1 cellular context compared by ENCODE assay signal in genomic region chr7:99128076-99128950, GRCh38.
TF ChIP-seq lines count a peak whose summit lies in the region.

No MANE protein-coding gene starts in this region.

TF ChIP-seq in K562, 482 proteins besides CTCF, POLR2A, EP300 and RAD21 (continued from another document and continues in another):
- no peak for TF ChIP-seq CHD7 (IDR thresholded peaks at IDR 0.05; ENCODE audit: low read depth, low read length)
- no peak for TF ChIP-seq YBX1 (IDR thresholded peaks at IDR 0.05)
- TF ChIP-seq SMARCE1 (IDR thresholded peaks at IDR 0.05) = peak; percentile 77
- TF ChIP-seq MGA (IDR thresholded peaks at IDR 0.05) = peak; percentile 55
- TF ChIP-seq JUN (IDR thresholded peaks at IDR 0.05; ENCODE audit: borderline replicate concordance, low read depth, low read length) = peak; percentile 63; the same call in 1 of the 2 replicates
- TF ChIP-seq JUN (CRISPR knock-in tag; IDR thresholded peaks at IDR 0.05; ENCODE audit: borderline replicate concordance) = no peak
- TF ChIP-seq TEAD1 (CRISPR knock-in tag; IDR thresholded peaks at IDR 0.05) = peak in 1 of 2 experiments; percentile 26; a peak in 1 of 4 replicates
- 0 out of 2 replicates have a peak, but pooled peaks have one; percentile 50 for TF ChIP-seq ZBTB12 (CRISPR knock-in tag; IDR thresholded peaks at IDR 0.05)
- TF ChIP-seq ARID1B (IDR thresholded peaks at IDR 0.05) = peak; percentile 80
- TF ChIP-seq KDM1A (IDR thresholded peaks at IDR 0.05) = peak; percentile 70 to 72
- peak; percentile 69; the same call in 1 of the 2 replicates for TF ChIP-seq FOSL1 (tag; conservative IDR thresholded peaks at IDR 0.05)
- peak; percentile 64 for TF ChIP-seq HMBOX1 (IDR thresholded peaks at IDR 0.05)
- no peak for TF ChIP-seq THRA (IDR thresholded peaks at IDR 0.05)
- TF ChIP-seq ATF3 (IDR thresholded peaks at IDR 0.05) = peak; percentile 68
- TF ChIP-seq ATF3 (CRISPR knock-in tag; conservative IDR thresholded peaks at IDR 0.05) = no peak
- peak in 1 of 2 experiments; percentile 32; a peak in 1 of 4 replicates for TF ChIP-seq HDAC1 (IDR thresholded peaks at IDR 0.05)
- TF ChIP-seq CREM (IDR thresholded peaks at IDR 0.05; ENCODE audit: low read depth) = peak; percentile 93
- TF ChIP-seq CEBPB (tag; IDR thresholded peaks at IDR 0.05) = no peak
- TF ChIP-seq MBD2 (IDR thresholded peaks at IDR 0.05; ENCODE audit: borderline replicate concordance, low read depth) = 0 out of 2 replicates have a peak, but pooled peaks have one; percentile 38
- peak; percentile 73; the same call in 1 of the 2 replicates for TF ChIP-seq GATA2 (CRISPR knock-in tag; IDR thresholded peaks at IDR 0.05)
- peak; percentile 66; the same call in 1 of the 2 replicates for TF ChIP-seq BHLHE40 (IDR thresholded peaks at IDR 0.05; ENCODE audit: low read length)
